In genomic region chr2:239292956-239293355, GRCh38 we compare ENCODE assay signal across 1 cellular context.
TF ChIP-seq lines count a peak whose summit lies in the region.

No MANE protein-coding gene starts in this region.

TF ChIP-seq in K562, 482 proteins besides CTCF, POLR2A, EP300 and RAD21 (continued from another document):
- TF ChIP-seq, protein P1, sequence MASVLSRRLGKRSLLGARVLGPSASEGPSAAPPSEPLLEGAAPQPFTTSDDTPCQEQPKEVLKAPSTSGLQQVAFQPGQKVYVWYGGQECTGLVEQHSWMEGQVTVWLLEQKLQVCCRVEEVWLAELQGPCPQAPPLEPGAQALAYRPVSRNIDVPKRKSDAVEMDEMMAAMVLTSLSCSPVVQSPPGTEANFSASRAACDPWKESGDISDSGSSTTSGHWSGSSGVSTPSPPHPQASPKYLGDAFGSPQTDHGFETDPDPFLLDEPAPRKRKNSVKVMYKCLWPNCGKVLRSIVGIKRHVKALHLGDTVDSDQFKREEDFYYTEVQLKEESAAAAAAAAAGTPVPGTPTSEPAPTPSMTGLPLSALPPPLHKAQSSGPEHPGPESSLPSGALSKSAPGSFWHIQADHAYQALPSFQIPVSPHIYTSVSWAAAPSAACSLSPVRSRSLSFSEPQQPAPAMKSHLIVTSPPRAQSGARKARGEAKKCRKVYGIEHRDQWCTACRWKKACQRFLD (CRISPR knock-in tag; IDR thresholded peaks at IDR 0.05): no peak
- TF ChIP-seq, protein P2, sequence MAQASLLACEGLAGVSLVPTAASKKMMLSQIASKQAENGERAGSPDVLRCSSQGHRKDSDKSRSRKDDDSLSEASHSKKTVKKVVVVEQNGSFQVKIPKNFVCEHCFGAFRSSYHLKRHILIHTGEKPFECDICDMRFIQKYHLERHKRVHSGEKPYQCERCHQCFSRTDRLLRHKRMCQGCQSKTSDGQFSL (CRISPR knock-in tag; IDR thresholded peaks at IDR 0.05): no peak
- TF ChIP-seq, protein P2 (tag; IDR thresholded peaks at IDR 0.05): no peak
- TF ChIP-seq ZNF316 (IDR thresholded peaks at IDR 0.05) (no peak), CAMTA2 (CRISPR knock-in tag; conservative IDR thresholded peaks at IDR 0.05) (no peak), ZNF639 (CRISPR knock-in tag; conservative IDR thresholded peaks at IDR 0.05 in 1 of 2, IDR thresholded peaks at IDR 0.05 in 1 of 2) (no peak), XRCC5 (IDR thresholded peaks at IDR 0.05; ENCODE audit: low read depth, low read length) (no peak), ZZZ3 (IDR thresholded peaks at IDR 0.05) (no peak), ZNF253 (CRISPR knock-in tag; conservative IDR thresholded peaks at IDR 0.05) (no peak), ATF1 (CRISPR knock-in tag; IDR thresholded peaks at IDR 0.05) (no peak), ATF1 (tag; IDR thresholded peaks at IDR 0.05) (no peak), ZSCAN29 (IDR thresholded peaks at IDR 0.05) (no peak), ELF4 (CRISPR knock-in tag; IDR thresholded peaks at IDR 0.05) (no peak), PTTG1 (tag; IDR thresholded peaks at IDR 0.05; ENCODE audit: low read depth) (no peak), ZNF699 (CRISPR knock-in tag; IDR thresholded peaks at IDR 0.05; ENCODE audit: insufficient replicate concordance) (no peak), TCF3 (CRISPR knock-in tag; IDR thresholded peaks at IDR 0.05) (no peak)
